6 cellular contexts compared by ENCODE assay signal in the genomic region with DNA sequence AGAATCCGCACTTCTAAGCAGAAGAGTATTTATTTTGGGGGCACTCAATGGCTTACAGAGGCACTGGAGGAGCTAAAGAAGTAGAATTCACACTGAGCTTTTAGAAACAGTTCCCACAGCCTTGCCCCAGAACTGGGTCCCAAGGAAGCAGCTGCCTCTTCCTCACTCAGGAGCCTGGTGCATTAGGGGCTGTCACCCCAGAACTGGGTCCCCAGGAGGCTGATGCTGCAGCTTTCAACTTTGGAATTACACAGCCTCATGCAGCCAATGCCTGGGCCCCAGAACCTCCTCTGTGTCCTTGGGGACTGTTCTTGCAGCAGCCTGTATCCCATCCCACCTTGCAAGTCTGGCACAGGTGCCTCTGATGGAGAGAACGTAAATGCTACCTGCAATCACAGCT.
"Had no signal": no experiment of that assay in that cellular context is flagged by ENCODE, and none has a peak within 500 bp of the region (broad histone marks: within the 10 kb centered on the region; RNA-seq: fewer than 3 reads in every experiment).

No MANE protein-coding gene starts in this region.

- DNase-seq: IMR-90, KBM-7 had no signal

- H3K4me3 ChIP-seq: K562 had no signal

- H3K27ac ChIP-seq: HL-60 had no signal

- H3K9me3 Mint-ChIP-seq: IgD-negative memory B cell had no signal

- ATAC-seq: HepG2, K562 had no signal

- H3K36me3 Mint-ChIP-seq: IgD-negative memory B cell had no signal

- H3K4me1 Mint-ChIP-seq: IgD-negative memory B cell had no signal

- H3K4me3 Mint-ChIP-seq: IgD-negative memory B cell had no signal
